1 cellular context compared by ENCODE assay signal in the genomic region with DNA sequence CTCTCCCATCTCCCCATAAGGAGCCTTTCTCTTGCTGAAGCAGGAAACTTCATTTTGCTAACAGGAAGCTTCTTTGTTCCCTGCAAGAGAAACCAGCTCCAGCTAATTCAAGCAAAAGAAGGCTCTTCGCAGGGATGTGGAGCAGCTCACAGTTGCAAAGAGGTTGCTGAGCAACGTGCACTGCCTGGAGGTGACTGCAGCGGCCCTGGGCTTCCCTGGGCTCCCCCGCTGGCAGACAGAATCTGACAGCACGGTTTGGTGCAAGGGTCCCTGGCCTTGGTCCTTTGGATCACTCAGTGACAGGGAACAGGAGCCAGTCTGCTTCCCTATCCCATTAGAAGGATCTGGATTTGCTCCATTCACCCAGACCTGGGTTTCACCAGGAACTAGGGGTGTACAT.
TF ChIP-seq lines count a peak whose summit lies in the region.

No MANE protein-coding gene starts in this region.

TF ChIP-seq in HepG2, 621 proteins besides CTCF, POLR2A, EP300 and RAD21 (continued from another document):
- TF ChIP-seq E2F5 (CRISPR knock-in tag; conservative IDR thresholded peaks at IDR 0.05) (no peak), ZBTB4 (CRISPR knock-in tag; IDR thresholded peaks at IDR 0.05; ENCODE audit: borderline replicate concordance) (no peak), ZNF564 (CRISPR knock-in tag; IDR thresholded peaks at IDR 0.05) (no peak), TBX2 (CRISPR knock-in tag; IDR thresholded peaks at IDR 0.05; ENCODE audit: borderline replicate concordance) (no peak), ZNF646 (CRISPR knock-in tag; IDR thresholded peaks at IDR 0.05) (no peak), YEATS2 (CRISPR knock-in tag; IDR thresholded peaks at IDR 0.05; ENCODE audit: borderline replicate concordance) (no peak), ZBTB7A (CRISPR knock-in tag; IDR thresholded peaks at IDR 0.05) (no peak), ZSCAN25 (CRISPR knock-in tag; IDR thresholded peaks at IDR 0.05) (no peak), LBX2 (CRISPR knock-in tag; IDR thresholded peaks at IDR 0.05; ENCODE audit: borderline replicate concordance) (no peak), KLF15 (CRISPR knock-in tag; IDR thresholded peaks at IDR 0.05; ENCODE audit: borderline replicate concordance) (no peak), ZNF644 (CRISPR knock-in tag; IDR thresholded peaks at IDR 0.05; ENCODE audit: low read depth) (no peak), AKAP8 (CRISPR knock-in tag; IDR thresholded peaks at IDR 0.05) (no peak)
- TF ChIP-seq, protein P1, sequence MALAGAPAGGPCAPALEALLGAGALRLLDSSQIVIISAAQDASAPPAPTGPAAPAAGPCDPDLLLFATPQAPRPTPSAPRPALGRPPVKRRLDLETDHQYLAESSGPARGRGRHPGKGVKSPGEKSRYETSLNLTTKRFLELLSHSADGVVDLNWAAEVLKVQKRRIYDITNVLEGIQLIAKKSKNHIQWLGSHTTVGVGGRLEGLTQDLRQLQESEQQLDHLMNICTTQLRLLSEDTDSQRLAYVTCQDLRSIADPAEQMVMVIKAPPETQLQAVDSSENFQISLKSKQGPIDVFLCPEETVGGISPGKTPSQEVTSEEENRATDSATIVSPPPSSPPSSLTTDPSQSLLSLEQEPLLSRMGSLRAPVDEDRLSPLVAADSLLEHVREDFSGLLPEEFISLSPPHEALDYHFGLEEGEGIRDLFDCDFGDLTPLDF (CRISPR knock-in tag; IDR thresholded peaks at IDR 0.05) = no peak
